1 cellular context compared by ENCODE assay signal in genomic region chr14:71022015-71022919, GRCh38.
TF ChIP-seq lines count a peak whose summit lies in the region.

No MANE protein-coding gene starts in this region.

TF ChIP-seq in IMR-90, 13 proteins besides CTCF, POLR2A, EP300 and RAD21 (continued from another document):
- TF ChIP-seq MXI1 (IDR thresholded peaks at IDR 0.05; ENCODE audit: borderline replicate concordance, low read depth, low read length) (no peak), SMC3 (IDR thresholded peaks at IDR 0.05; ENCODE audit: low read depth, low read length) (no peak), FOS (IDR thresholded peaks at IDR 0.05; ENCODE audit: low read depth, low read length) (no peak), CHD1 (IDR thresholded peaks at IDR 0.05; ENCODE audit: low read depth, low read length) (no peak), MAFK (IDR thresholded peaks at IDR 0.05; ENCODE audit: low read depth, low read length) (no peak), BHLHE40 (IDR thresholded peaks at IDR 0.05; ENCODE audit: low read depth, low read length) (no peak), RCOR1 (IDR thresholded peaks at IDR 0.05; ENCODE audit: insufficient replicate concordance, low read length) (no peak), ELK1 (IDR thresholded peaks at IDR 0.05; ENCODE audit: borderline replicate concordance, low read depth, low read length) (no peak), USF2 (IDR thresholded peaks at IDR 0.05; ENCODE audit: low read depth, low read length) (no peak), NFE2L2 (IDR thresholded peaks at IDR 0.05; ENCODE audit: low read depth, low read length) (no peak), RFX5 (IDR thresholded peaks at IDR 0.05; ENCODE audit: low read depth, low read length) (no peak)
